Comparison of ENCODE assay signal across 8 cellular contexts in the genomic region with DNA sequence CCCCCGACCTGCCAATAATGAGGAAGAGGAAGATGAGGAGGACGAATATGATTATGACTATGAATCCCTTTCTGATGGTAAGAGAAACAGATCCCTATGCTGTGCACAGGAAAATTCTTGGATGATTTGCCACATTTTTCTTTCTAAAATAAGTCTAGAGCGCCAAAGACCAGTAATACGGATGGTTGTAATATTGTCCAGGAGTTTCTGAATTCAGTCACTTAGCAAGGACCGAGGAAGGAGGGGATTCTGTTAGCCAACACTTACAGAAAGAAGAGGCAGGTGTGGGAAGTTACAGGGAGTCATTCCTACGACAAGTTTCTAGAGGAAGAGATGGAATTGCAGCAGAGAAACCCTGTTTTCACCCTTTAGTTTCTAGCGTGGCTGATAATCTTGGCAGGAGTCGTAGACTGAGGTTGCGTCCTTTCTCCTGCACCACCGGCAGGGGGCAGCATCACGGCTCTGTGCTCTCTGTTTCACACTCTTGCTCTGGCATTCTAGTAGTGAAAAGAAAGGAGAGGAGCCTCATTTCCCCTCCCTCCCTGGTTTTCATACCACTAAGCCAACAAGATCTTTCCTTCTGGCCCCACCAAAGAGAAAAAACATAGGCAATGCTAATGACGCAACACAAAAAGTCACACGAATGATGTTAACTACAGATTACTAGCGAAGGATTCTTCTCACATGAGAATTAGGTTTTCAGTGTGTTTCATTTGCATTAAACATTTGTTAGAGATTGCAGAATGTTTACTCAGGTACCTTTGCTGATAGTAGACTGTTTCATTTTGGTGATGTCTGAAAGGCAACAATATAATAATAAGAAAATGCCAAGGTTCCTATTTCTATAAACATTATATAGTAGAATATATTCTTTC.
A peak's percentile ranks its signal among the peaks of the same experiment; 100 is the strongest.
DNase-seq lines count a peak whose midpoint lies in the region; ATAC-seq and TF ChIP-seq lines count a peak whose summit lies in the region.

No MANE protein-coding gene starts in this region.

- H3K27me3 ChIP-seq in BJ (ENCODE audit: control insufficient read depth, insufficient read depth, low read length) = no peaks in the 10 kb centered on the region
- no peaks in the 10 kb centered on the region for H3K27me3 ChIP-seq in SJCRH30
- H3K27me3 ChIP-seq in cardiac muscle cell = no peaks in the 10 kb centered on the region

- H3K27ac ChIP-seq in SJCRH30 (no peak overlapping the region), cardiac muscle cell (no peak overlapping the region)

- ATAC-seq in GM19023 (IDR thresholded peaks at IDR 0.05; ENCODE audit: unreplicated experiment) = peak; percentile 78
- peak; percentile 68 for ATAC-seq in HG03571 (IDR thresholded peaks at IDR 0.05; ENCODE audit: unreplicated experiment)
- ATAC-seq in sciatic nerve = peak; percentile 74
- ATAC-seq in HG02970 (IDR thresholded peaks at IDR 0.05; ENCODE audit: low FRiP score, unreplicated experiment) = no peak

- H3K4me3 ChIP-seq in BJ (ENCODE audit: low read depth, low read length) (no peak overlapping the region), SJCRH30 (no peak overlapping the region), cardiac muscle cell (no peak overlapping the region)

- POLR2A ChIA-PET in BJ (lab: Charles Lee) = no interaction called here

- CTCF ChIA-PET in BJ (lab: Yijun Ruan, JAX) = interaction anchor here (0.9 to 1.3 kb wide), 3 partner anchors 40 to 203 kb away, joined by 3 read pairs; no protein-coding TSS in a partner anchor

- DNase-seq in BJ (ENCODE audit: low read depth) (no peak), SJCRH30 (peak; percentile 34 to 70), cardiac muscle cell (ENCODE audit: low read depth in 1 of 2, low spot score in 1 of 2) (peak; percentile 73 to 74), sciatic nerve (ENCODE audit: low spot score) (peak; percentile 70)
- DNase-seq in activated gamma-delta T cell treated with anti-CD3 and anti-CD28 coated beads, Interleukin-2, amount 50 U/mL, for 16 hours (ENCODE audit: low read depth) = peak; percentile 32

- intact Hi-C loops in sciatic nerve (cut with DNase I) = no loop called here

- TF ChIP-seq CTCF in BJ (IDR thresholded peaks at IDR 0.05; ENCODE audit: insufficient read depth, low read depth, low read length) (peak; percentile 94), cardiac muscle cell (IDR thresholded peaks at IDR 0.05; ENCODE audit: low read depth, low read length) (peak; percentile 96)

- H3K4me1 ChIP-seq in SJCRH30 (peaks cover 4% of the 10 kb centered on the region), cardiac muscle cell (ENCODE audit: low read depth) (no peaks in the 10 kb centered on the region)

- H3K9me3 ChIP-seq in SJCRH30 (replicated peaks) (no peaks in the 10 kb centered on the region), cardiac muscle cell (ENCODE audit: low read depth) (no peaks in the 10 kb centered on the region)

- H3K36me3 ChIP-seq in BJ (ENCODE audit: control insufficient read depth, insufficient read depth, low read length) (no peaks in the 10 kb centered on the region), SJCRH30 (no peaks in the 10 kb centered on the region), cardiac muscle cell (no peaks in the 10 kb centered on the region)
